38 cellular contexts compared by ENCODE assay signal in genomic region chr15:93210995-93211394, GRCh38.
DNase-seq lines count a peak whose midpoint lies in the region; ATAC-seq and TF ChIP-seq lines count a peak whose summit lies in the region.
"Had no signal": no experiment of that assay in that cellular context is flagged by ENCODE, and none has a peak within 500 bp of the region (broad histone marks: within the 10 kb centered on the region; RNA-seq: fewer than 3 reads in every experiment).

No MANE protein-coding gene starts in this region.

- no peak for ATAC-seq in GM19351 (IDR thresholded peaks at IDR 0.05; ENCODE audit: unreplicated experiment)
- ATAC-seq: CD8-positive, alpha-beta T cell; HCT116; heart right ventricle; lower lobe of right lung; mucosa of descending colon; natural killer cell; SK-N-SH treated with all-trans-retinoic acid at 6 μM for 48 hours; T-helper 17 cell; upper lobe of right lung had no signal

- H3K4me3 ChIP-seq in HEK293 (ENCODE audit: low read depth, low read length): no peak overlapping the region
- no peak overlapping the region for H3K4me3 ChIP-seq in SJCRH30
- H3K4me3 ChIP-seq: heart right ventricle, lower lobe of right lung, mucosa of descending colon, prostate gland, sigmoid colon, upper lobe of right lung had no signal

- CTCF ChIA-PET in HEK293 (lab: Yijun Ruan, JAX): interaction anchor here (0.7 kb wide), 1 partner anchor 786 kb away, joined by 3 read pairs; no protein-coding TSS in a partner anchor

- H3K9me3 ChIP-seq in HEK293 (ENCODE audit: control insufficient read depth, insufficient read depth, low read depth, low read length): no peaks in the 10 kb centered on the region
- H3K9me3 ChIP-seq in SJCRH30 (replicated peaks): 0 out of 2 replicates have a peak, but pooled peaks cover 2% of the 10 kb centered on the region
- H3K9me3 ChIP-seq: BE2C, lower lobe of right lung, mucosa of descending colon, prostate gland, sigmoid colon, upper lobe of right lung had no signal

- no peaks in the 10 kb centered on the region for H3K36me3 ChIP-seq in HEK293 (ENCODE audit: control insufficient read depth in 2 of 2, insufficient read depth in 1 of 2, low read length in 2 of 2)
- H3K36me3 ChIP-seq in SJCRH30: no peaks in the 10 kb centered on the region
- H3K36me3 ChIP-seq: BE2C, heart right ventricle, lower lobe of right lung, prostate gland, sigmoid colon, upper lobe of right lung had no signal

- POLR2A ChIA-PET in HEK293 (lab: Yijun Ruan, JAX): no interaction called here

- TF ChIP-seq CTCF in HEK293 (tag by site-specific recombination; IDR thresholded peaks at IDR 0.05): no peak

- H3K27me3 ChIP-seq in SJCRH30: no peaks in the 10 kb centered on the region
- H3K27me3 ChIP-seq: heart right ventricle, sigmoid colon, upper lobe of right lung had no signal

- H3K27ac ChIP-seq in HEK293 (ENCODE audit: extremely low read depth, low read depth, low read length) (no peak overlapping the region), SJCRH30 (no peak overlapping the region)
- H3K27ac ChIP-seq: heart right ventricle, lower lobe of right lung, prostate gland, sigmoid colon, upper lobe of right lung had no signal

- H3K4me1 ChIP-seq in HEK293 (ENCODE audit: control insufficient read depth, insufficient read depth, low read length) (no peaks in the 10 kb centered on the region), SJCRH30 (peaks cover 8% of the 10 kb centered on the region)
- H3K4me1 ChIP-seq: BE2C, lower lobe of right lung, prostate gland, sigmoid colon, upper lobe of right lung had no signal

- peak; percentile 91 for DNase-seq in Daoy (ENCODE audit: low read depth)
- peak; percentile 38 to 42 for DNase-seq in SJCRH30
- DNase-seq in iPS-NIHi7 (ENCODE audit: extremely low spot score): peak; percentile 32
- no peak for DNase-seq in UCSD-AML1 (lab: John Stamatoyannopoulos, UW; ENCODE audit: unreplicated experiment)
- no peak for DNase-seq in SKM-1 treated with dmso at 0.1 percent for 144 hours (lab: John Stamatoyannopoulos, UW; ENCODE audit: unreplicated experiment)
- DNase-seq in foreskin melanocyte: no peak
- DNase-seq: activated CD4-positive, CD25-positive, alpha-beta regulatory T cell treated with anti-CD3 and anti-CD28 coated beads, Interleukin-2, amount 50 U/mL, for 72 hours; activated effector memory CD4-positive, alpha-beta T cell treated with anti-CD3 and anti-CD28 coated beads, Interleukin-2, amount 50 U/mL, for 16 hours; activated naive CD8-positive, alpha-beta T cell treated with anti-CD3 and anti-CD28 coated beads, Interleukin-2, amount 10 ng/mL, durations not matched to agents 7 days and 5 days; activated T-cell treated with anti-CD3 and anti-CD28 coated beads, Interleukin-2, amount 50 U/mL, for 24 hours; BE2C; caudate nucleus; CD8-positive, alpha-beta T cell; cortex of kidney; DMS 273 treated with DMSO at 0.1 percent for 48 hours; effector memory CD4-positive, alpha-beta T cell; erythroblast; foreskin fibroblast; heart right ventricle; kidney glomerular epithelial cell; lower lobe of right lung; mucosa of descending colon; natural killer cell; NCI-H1092; NCI-H187; NCI-H2171; NCI-H524; occipital lobe; OCI-M1; sigmoid colon; stimulated activated CD4-positive, alpha-beta T cell treated with anti-CD3 and anti-CD28 coated beads, Interleukin-4, amount 100 ng/mL, for 4 hours; T-helper 17 cell; upper lobe of right lung had no signal

TF ChIP-seq in HEK293, 187 proteins besides CTCF, POLR2A, EP300 and RAD21:
- no peak for TF ChIP-seq ZNF174 (tag by site-specific recombination; IDR thresholded peaks at IDR 0.05)
- TF ChIP-seq ZIC2 (tag by site-specific recombination; IDR thresholded peaks at IDR 0.05): 0 out of 2 replicates have a peak, but pooled peaks have one; percentile 12
- no peak for TF ChIP-seq HOXC10 (CRISPR knock-in tag; IDR thresholded peaks at IDR 0.05)
- no peak for TF ChIP-seq ZNF157 (tag by site-specific recombination; IDR thresholded peaks at IDR 0.05)

Comparison
In these comparisons a context has a peak if more than half of its experiments do, and no peak if none do; other contexts are left out.
1. DNase-seq: peak in Daoy (single experiment), SJCRH30 (2 of 2) and iPS-NIHi7 (single experiment); none in UCSD-AML1 (single experiment), SKM-1 treated with dmso at 0.1 percent for 144 hours (single experiment) and foreskin melanocyte (single experiment).